Comparison of ENCODE assay signal across 25 cellular contexts in the genomic region with DNA sequence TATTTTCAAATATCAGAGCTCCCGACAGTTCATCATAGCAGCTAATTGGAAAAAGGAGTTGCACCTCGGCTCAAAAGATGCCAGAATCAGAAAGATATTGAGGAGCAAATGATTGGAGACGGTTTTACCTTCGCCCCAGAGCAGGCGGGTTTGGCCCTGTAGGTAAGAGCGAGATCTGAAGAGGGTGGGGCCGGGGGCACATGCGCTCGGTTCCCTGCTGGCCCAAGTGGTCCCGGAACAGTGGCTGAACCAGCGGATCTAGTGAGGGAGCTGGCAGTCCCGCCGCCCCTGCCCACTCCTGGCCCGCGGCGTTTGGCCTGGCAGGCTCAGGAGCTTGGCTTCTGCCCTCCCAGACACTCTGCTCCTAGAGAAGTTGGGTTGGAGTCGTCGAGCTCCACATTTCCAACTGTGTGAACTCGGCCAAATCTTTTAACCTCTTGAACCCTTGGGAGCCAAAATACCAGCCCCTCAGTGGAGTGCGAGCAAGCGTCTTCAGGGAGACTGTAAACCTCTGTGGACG.
"Had no signal": no experiment of that assay in that cellular context is flagged by ENCODE, and none has a peak within 500 bp of the region (broad histone marks: within the 10 kb centered on the region; RNA-seq: fewer than 3 reads in every experiment).

No MANE protein-coding gene starts in this region.

- H3K36me3 Mint-ChIP-seq: memory B cell, natural killer cell, type B pancreatic cell had no signal

- H3K36me3 ChIP-seq: colonic mucosa, esophagus muscularis mucosa, gastroesophageal sphincter, heart right ventricle, prostate gland, right atrium auricular region, suprapubic skin had no signal

- H3K27ac Mint-ChIP-seq: dendritic cell treated with granulocyte-macrophage colony-stimulating factor and Interleukin-4, amounts not matched to agents 40 ng/mL and 50 ng/mL, for 4 days; endodermal cell; memory B cell; natural killer cell; stimulated activated naive CD8-positive, alpha-beta T cell treated with anti-CD3 and anti-CD28 coated beads, Interleukin-15, amount 100 ng/mL, for 72 hours; type B pancreatic cell had no signal

- H3K9me3 ChIP-seq: colonic mucosa, esophagus muscularis mucosa, gastroesophageal sphincter, heart right ventricle, prostate gland, right atrium auricular region, suprapubic skin had no signal

- H3K4me1 Mint-ChIP-seq: endodermal cell had no signal

- H3K4me3 ChIP-seq: colonic mucosa, esophagus muscularis mucosa, gastroesophageal sphincter, heart right ventricle, lung, prostate gland, right atrium auricular region, smooth muscle cell, suprapubic skin had no signal

- DNase-seq: colonic mucosa; effector CD8-positive, alpha-beta T cell; endodermal cell; foreskin keratinocyte; heart right ventricle; hippocampal formation; kidney; natural killer cell; stimulated activated CD4-positive, alpha-beta T cell treated with anti-CD3 and anti-CD28 coated beads, Interleukin-12 subunit alpha, Interleukin-12 subunit beta, amount 100 ng/mL, for 4 hours; stimulated activated CD4-positive, alpha-beta T cell treated with anti-CD3 and anti-CD28 coated beads, Interleukin-1b, Interleukin-23, amount 100 ng/mL, for 48 hours; stimulated activated CD4-positive, alpha-beta T cell treated with anti-CD3 and anti-CD28 coated beads, Interleukin-4, amount 100 ng/mL, for 1 hour; stimulated activated CD8-positive, alpha-beta memory T cell treated with anti-CD3 and anti-CD28 coated beads, Interleukin-4, amount 100 ng/mL, for 48 hours; stimulated activated naive CD8-positive, alpha-beta T cell treated with anti-CD3 and anti-CD28 coated beads, Interleukin-15, amount 100 ng/mL, for 72 hours had no signal

- H3K27ac ChIP-seq: colonic mucosa, esophagus muscularis mucosa, foreskin keratinocyte, gastroesophageal sphincter, heart right ventricle, parathyroid adenoma, prostate gland, right atrium auricular region, suprapubic skin had no signal

- H3K4me1 ChIP-seq: colonic mucosa, heart right ventricle, parathyroid adenoma, prostate gland, right atrium auricular region had no signal

- H2AFZ ChIP-seq: parathyroid adenoma had no signal

- H3K4me3 Mint-ChIP-seq: dendritic cell treated with granulocyte-macrophage colony-stimulating factor and Interleukin-4, amounts not matched to agents 40 ng/mL and 50 ng/mL, for 4 days; endodermal cell; memory B cell; natural killer cell; stimulated activated naive CD8-positive, alpha-beta T cell treated with anti-CD3 and anti-CD28 coated beads, Interleukin-15, amount 100 ng/mL, for 72 hours; type B pancreatic cell had no signal

- H3K9me3 Mint-ChIP-seq: dendritic cell treated with granulocyte-macrophage colony-stimulating factor and Interleukin-4, amounts not matched to agents 40 ng/mL and 50 ng/mL, for 4 days; endodermal cell; memory B cell; natural killer cell; stimulated activated naive CD8-positive, alpha-beta T cell treated with anti-CD3 and anti-CD28 coated beads, Interleukin-15, amount 100 ng/mL, for 72 hours; type B pancreatic cell had no signal

- ATAC-seq: gastroesophageal sphincter, sciatic nerve had no signal

- H3K9ac ChIP-seq: parathyroid adenoma had no signal

- H3K4me2 ChIP-seq: smooth muscle cell had no signal
